26 cellular contexts compared by ENCODE assay signal in the genomic region with DNA sequence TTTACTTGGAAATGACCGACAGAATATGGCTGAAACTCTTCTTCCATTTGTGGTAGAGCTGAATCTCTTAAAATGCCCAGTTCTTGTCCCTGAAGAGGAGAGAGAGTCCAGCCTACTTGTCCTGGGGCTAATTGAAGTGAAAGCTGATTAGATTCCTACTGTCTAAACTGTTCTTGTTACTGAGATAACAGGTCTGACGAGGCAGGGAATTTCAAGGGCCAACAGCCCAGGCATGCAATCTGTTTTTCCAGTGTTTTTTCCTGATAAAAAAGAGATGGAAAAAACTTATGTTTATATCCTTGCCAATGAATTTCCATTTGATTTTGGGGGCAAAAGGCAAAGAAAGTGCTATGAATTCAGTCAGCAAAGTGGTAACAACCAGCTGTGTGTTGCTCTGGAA.
"Had no signal": no experiment of that assay in that cellular context is flagged by ENCODE, and none has a peak within 500 bp of the region (broad histone marks: within the 10 kb centered on the region; RNA-seq: fewer than 3 reads in every experiment).

No MANE protein-coding gene starts in this region.

- ATAC-seq: activated naive CD4-positive, alpha-beta T cell treated with anti-CD3 and anti-CD28 coated beads, Interleukin-2, amount 50 U/mL, for 72 hours; activated naive CD8-positive, alpha-beta T cell treated with anti-CD3 and anti-CD28 coated beads, Interleukin-2, amount 50 U/mL, for 24 hours; activated T-cell treated with anti-CD3 and anti-CD28 coated beads, Interleukin-2, amount 50 U/mL, for 4 hours; PC-3; T-helper 17 cell had no signal

- DNase-seq: activated CD4-positive, alpha-beta memory T cell treated with anti-CD3 and anti-CD28 coated beads for 36 hours; activated CD4-positive, alpha-beta T cell treated with anti-CD3 and anti-CD28 coated beads, Interleukin-2, amount 10 ng/mL, durations not matched to agents 7 days and 5 days; activated CD4-positive, CD25-positive, alpha-beta regulatory T cell; activated CD8-positive, alpha-beta memory T cell treated with anti-CD3 and anti-CD28 coated beads for 24 hours; activated effector memory CD4-positive, alpha-beta T cell treated with anti-CD3 and anti-CD28 coated beads, Interleukin-2, amount 50 U/mL, for 16 hours; activated naive CD4-positive, alpha-beta T cell treated with Interleukin-2 at 50 U/mL for 16 hours; activated naive CD8-positive, alpha-beta T cell treated with anti-CD3 and anti-CD28 coated beads, Interleukin-2, amount 50 U/mL, for 24 hours; activated T-cell treated with anti-CD3 and anti-CD28 coated beads, Interleukin-2, amount 50 U/mL, for 4 hours; amygdala; MG63; MV-4-11; NCI-H1092 treated with DMSO at 0.1 percent for 48 hours; NCI-H1417 treated with DMSO at 0.1 percent for 48 hours; NCI-H1694; NCI-H2029; NCI-H2107; NCI-H2171 treated with DMSO at 0.1 percent for 48 hours; NCI-H226; NCI-H526; PC-3; SHP77; T-helper 17 cell; T-helper 9 cell had no signal

- H3K9me3 Mint-ChIP-seq: activated CD4-positive, alpha-beta memory T cell treated with anti-CD3 and anti-CD28 coated beads for 36 hours; activated CD4-positive, alpha-beta T cell treated with anti-CD3 and anti-CD28 coated beads, Interleukin-2, amount 10 ng/mL, durations not matched to agents 7 days and 5 days; activated naive CD8-positive, alpha-beta T cell treated with anti-CD3 and anti-CD28 coated beads, Interleukin-2, amount 50 U/mL, for 24 hours; activated T-cell treated with anti-CD3 and anti-CD28 coated beads, Interleukin-2, amount 50 U/mL, for 4 hours; brain had no signal

- H3K9me3 ChIP-seq: MG63, SJSA1 had no signal

- H3K4me1 ChIP-seq: SJSA1 had no signal

- H3K27ac Mint-ChIP-seq: activated CD4-positive, alpha-beta memory T cell treated with anti-CD3 and anti-CD28 coated beads for 36 hours; activated CD4-positive, alpha-beta T cell treated with anti-CD3 and anti-CD28 coated beads, Interleukin-2, amount 10 ng/mL, durations not matched to agents 7 days and 5 days; activated naive CD4-positive, alpha-beta T cell treated with anti-CD3 and anti-CD28 coated beads, Interleukin-2, amount 50 U/mL, for 72 hours; activated naive CD8-positive, alpha-beta T cell treated with anti-CD3 and anti-CD28 coated beads, Interleukin-2, amount 50 U/mL, for 24 hours; brain; T-helper 17 cell had no signal

- H3K4me1 Mint-ChIP-seq: brain had no signal

- H3K4me3 ChIP-seq: MG63, SJSA1 had no signal

- H3K27ac ChIP-seq: SJSA1 had no signal

- H3K27me3 ChIP-seq: MG63, SJSA1 had no signal

- H3K36me3 Mint-ChIP-seq: activated CD4-positive, alpha-beta memory T cell treated with anti-CD3 and anti-CD28 coated beads for 36 hours; brain had no signal

- H3K27me3 Mint-ChIP-seq: activated CD4-positive, alpha-beta memory T cell treated with anti-CD3 and anti-CD28 coated beads for 36 hours; activated CD4-positive, alpha-beta T cell treated with anti-CD3 and anti-CD28 coated beads, Interleukin-2, amount 10 ng/mL, durations not matched to agents 7 days and 5 days; activated naive CD8-positive, alpha-beta T cell treated with anti-CD3 and anti-CD28 coated beads, Interleukin-2, amount 50 U/mL, for 24 hours; T-helper 17 cell had no signal

- H3K4me3 Mint-ChIP-seq: activated CD4-positive, alpha-beta memory T cell treated with anti-CD3 and anti-CD28 coated beads for 36 hours; activated CD4-positive, alpha-beta T cell treated with anti-CD3 and anti-CD28 coated beads, Interleukin-2, amount 10 ng/mL, durations not matched to agents 7 days and 5 days; activated naive CD8-positive, alpha-beta T cell treated with anti-CD3 and anti-CD28 coated beads, Interleukin-2, amount 50 U/mL, for 24 hours; activated T-cell treated with anti-CD3 and anti-CD28 coated beads, Interleukin-2, amount 50 U/mL, for 4 hours; brain; T-helper 17 cell had no signal

- H3K36me3 ChIP-seq: MG63, SJSA1 had no signal
